8 cellular contexts compared by ENCODE assay signal in genomic region chr11:12918667-12919066, GRCh38.
"Had no signal": no experiment of that assay in that cellular context is flagged by ENCODE, and none has a peak within 500 bp of the region (broad histone marks: within the 10 kb centered on the region; RNA-seq: fewer than 3 reads in every experiment).

No MANE protein-coding gene starts in this region.

- H3K9ac ChIP-seq: GM23248 had no signal

- H2AFZ ChIP-seq: GM23248 had no signal

- H3K9me3 ChIP-seq: HAP-1 had no signal

- H3K27ac ChIP-seq: GM23248, HL-60 had no signal

- ATAC-seq: HCT116 had no signal

- H3K4me3 ChIP-seq: GM23248, HAP-1 had no signal

- FAIRE-seq: H54 had no signal

- DNase-seq: GM23248, GOT3, HFFc6, KG1 had no signal
